1 cellular context compared by ENCODE assay signal in genomic region chr12:98644712-98645571, GRCh38.
TF ChIP-seq lines count a peak whose summit lies in the region.

Gene APAF1 (plus strand): TSS chr12:98645290. CDS start chr12:98648360, 3,070 bp downstream.
Gene IKBIP (minus strand): TSS chr12:98644788. CDS start chr12:98644701, 87 bp downstream.

TF ChIP-seq in HCT116, 20 proteins besides CTCF, POLR2A, EP300 and RAD21 (continued from another document):
- TF ChIP-seq REST (IDR thresholded peaks at IDR 0.05; ENCODE audit: low read depth) (no peak), YY1 (IDR thresholded peaks at IDR 0.05; ENCODE audit: extremely low read depth, insufficient replicate concordance, low read depth, low read length) (peak; percentile 20), POLR2AphosphoS5 (IDR thresholded peaks at IDR 0.05; ENCODE audit: low read depth, low read length) (peak; percentile 92), EGR1 (IDR thresholded peaks at IDR 0.05; ENCODE audit: low read depth) (0 out of 2 replicates have a peak, but pooled peaks have one; percentile 18), SP1 (IDR thresholded peaks at IDR 0.05; ENCODE audit: low read depth) (peak; percentile 60)
